ENCODE assay signal across 8 cellular contexts in genomic region chr12:121465921-121466799, GRCh38.
DNase-seq lines count a peak whose midpoint lies in the region; ATAC-seq, FAIRE-seq and TF ChIP-seq lines count a peak whose summit lies in the region.

No MANE protein-coding gene starts in this region.

- intact Hi-C loops in A673 (cut with micrococcal nuclease; ENCODE audit: unreplicated experiment) = no loop called here

- H3K9ac ChIP-seq in adipocyte (ENCODE audit: low read length) (peak overlapping the region; percentile 84), keratinocyte (ENCODE audit: control insufficient read depth, extremely low read depth, insufficient read depth, low read length) (peak overlapping the region; percentile 74)

- POLR2A ChIA-PET in A673 (lab: Charles Lee; ENCODE audit: low non-redundant PET) = no interaction called here

- no peak for TF ChIP-seq CTCF in A673 (conservative IDR thresholded peaks at IDR 0.05; ENCODE audit: low read depth, low read length)
- no peak for TF ChIP-seq CTCF in keratinocyte (optimal IDR thresholded peaks at IDR 0.05 in 1 of 3, IDR thresholded peaks at IDR 0.05 in 1 of 3, conservative IDR thresholded peaks at IDR 0.05 in 1 of 3; ENCODE audit: extremely low read depth in 1 of 3, insufficient read depth in 2 of 3, low read length in 3 of 3)

- CTCF ChIA-PET in A673 (lab: Charles Lee) = no interaction called here

- ATAC-seq in GM18520 (IDR thresholded peaks at IDR 0.05; ENCODE audit: unreplicated experiment) = peak; percentile 3
- peak; percentile 19 for ATAC-seq in HG03108 (IDR thresholded peaks at IDR 0.05; ENCODE audit: unreplicated experiment)

- H3K27me3 ChIP-seq in A673 (replicated peaks; ENCODE audit: insufficient read depth, low read depth, low read length, poor library complexity) (no peaks in the 10 kb centered on the region), SJSA1 (replicated peaks) (no peaks in the 10 kb centered on the region), adipocyte (replicated peaks; ENCODE audit: control insufficient read depth, insufficient read depth, low read length) (no peaks in the 10 kb centered on the region), keratinocyte (ENCODE audit: control insufficient read depth, extremely low read depth, insufficient read depth, low read length) (no peaks in the 10 kb centered on the region)

- peak overlapping the region; percentile 21 for H2AFZ ChIP-seq in keratinocyte (ENCODE audit: control insufficient read depth, low read length)

- no peaks in the 10 kb centered on the region for H3K9me1 ChIP-seq in keratinocyte (ENCODE audit: control insufficient read depth, extremely low read depth, insufficient read depth, low read length)

- peak overlapping the region; percentile 60 for H3K27ac ChIP-seq in A673 (ENCODE audit: low read depth, low read length, poor library complexity, severe bottlenecking)
- H3K27ac ChIP-seq in SJSA1 = no peak overlapping the region
- H3K27ac ChIP-seq in keratinocyte (ENCODE audit: control insufficient read depth, insufficient read depth, low read length) = peak overlapping the region; percentile 58

- H3K4me1 ChIP-seq in A673 (ENCODE audit: insufficient read depth, low read length, poor library complexity, severe bottlenecking) = peaks cover 14% of the 10 kb centered on the region
- peaks cover 15% of the 10 kb centered on the region for H3K4me1 ChIP-seq in SJSA1 (replicated peaks)
- peaks cover 13% of the 10 kb centered on the region for H3K4me1 ChIP-seq in adipocyte (ENCODE audit: control insufficient read depth, insufficient read depth, low read length)
- peaks cover 8% of the 10 kb centered on the region for H3K4me1 ChIP-seq in keratinocyte (ENCODE audit: control insufficient read depth, extremely low read depth, insufficient read depth, low read length)

- BruUV-seq in A673 (replicated peaks; lab: Mats Ljungman, UMichigan) = TSS peak; percentile 74

- FAIRE-seq in keratinocyte (lab: Jason Lieb, UNC) = no peak

- H3K9me3 ChIP-seq in A673 (ENCODE audit: low read depth, low read length, poor library complexity, severe bottlenecking) (no peaks in the 10 kb centered on the region), SJSA1 (replicated peaks) (no peaks in the 10 kb centered on the region), adipocyte (ENCODE audit: control insufficient read depth, low read length) (no peaks in the 10 kb centered on the region), keratinocyte (ENCODE audit: control insufficient read depth, low read depth, low read length) (no peaks in the 10 kb centered on the region)

- peak overlapping the region; percentile 73 for H3K4me2 ChIP-seq in keratinocyte (ENCODE audit: control insufficient read depth, extremely low read depth, insufficient read depth, low read depth, low read length)

- dilution Hi-C loops in keratinocyte (cut with MboI; ENCODE audit: extremely low pct_ligation_motif_present, low sequenced_read_pairs) = no loop called here

- DNase-seq in A673 (ENCODE audit: low spot score) (peak; percentile 35), SJSA1 (ENCODE audit: low read depth in 1 of 2, low spot score in 2 of 2) (peak in 1 of 2 experiments; percentile 24), adipocyte (ENCODE audit: low read depth) (peak; percentile 63), keratinocyte (ENCODE audit: low read depth, low spot score) (no peak), NCI-H510A (lab: John Stamatoyannopoulos, UW) (no peak)
- peak; percentile 7 to 35 (median 27) for DNase-seq in stimulated activated CD4-positive, alpha-beta T cell treated with anti-CD3 and anti-CD28 coated beads, TNF-alpha, amount 100 ng/mL, for 4 hours (ENCODE audit: low read depth in 3 of 3)

- H3K36me3 ChIP-seq in A673 (ENCODE audit: insufficient read depth, low read length, poor library complexity, severe bottlenecking) (no peaks in the 10 kb centered on the region), SJSA1 (peaks cover 10% of the 10 kb centered on the region), adipocyte (ENCODE audit: control insufficient read depth, insufficient read depth, low read length, severe bottlenecking) (no peaks in the 10 kb centered on the region), keratinocyte (ENCODE audit: control insufficient read depth in 2 of 2, extremely low read depth in 1 of 2, insufficient read depth in 2 of 2, low read length in 2 of 2) (no peaks in the 10 kb centered on the region)

- H4K20me1 ChIP-seq in keratinocyte (ENCODE audit: control insufficient read depth, extremely low read depth, insufficient read depth, low read length) = peaks cover 2% of the 10 kb centered on the region

- H3K4me3 ChIP-seq in A673 (ENCODE audit: low read depth, low read length, poor library complexity, severe bottlenecking) (peak overlapping the region; percentile 58), SJSA1 (peak overlapping the region; percentile 93), adipocyte (ENCODE audit: low read length) (peak overlapping the region; percentile 87), keratinocyte (ENCODE audit: control insufficient read depth in 2 of 3, extremely low read depth in 1 of 3, insufficient read depth in 2 of 3, low read depth in 1 of 3, low read length in 3 of 3) (peak overlapping the region; percentile 50 to 74 (median 65))

- peaks cover 37% of the 10 kb centered on the region for H3K79me2 ChIP-seq in keratinocyte (ENCODE audit: control insufficient read depth, insufficient read depth, low read length)

Comparison
In these comparisons a context has a peak if more than half of its experiments do, and no peak if none do; other contexts are left out.
1. DNase-seq: peak in A673 (single experiment), adipocyte (single experiment) and stimulated activated CD4-positive, alpha-beta T cell treated with anti-CD3 and anti-CD28 coated beads, TNF-alpha, amount 100 ng/mL, for 4 hours (3 of 3); none in keratinocyte (single experiment) and NCI-H510A (single experiment).
2. Peak in every context shown above with its lines, with median percentiles within 50 percentile points of each other: H3K4me3 ChIP-seq.